ENCODE assay signal across 21 cellular contexts in genomic region chr3:127688022-127688415, GRCh38. TPM values are rescaled to one million over a fixed set of nuclear protein-coding genes. Genes with fewer than 3 reads are reported as not detected.
DNase-seq lines count a peak whose midpoint lies in the region; ATAC-seq and TF ChIP-seq lines count a peak whose summit lies in the region.
"Had no signal": no experiment of that assay in that cellular context is flagged by ENCODE, and none has a peak within 500 bp of the region (broad histone marks: within the 10 kb centered on the region; RNA-seq: fewer than 3 reads in every experiment).

No MANE protein-coding gene starts in this region.

- DNase-seq in activated naive CD4-positive, alpha-beta T cell treated with anti-CD3 and anti-CD28 coated beads, Interleukin-2, amount 50 U/mL, for 16 hours: peak; percentile 1
- no peak for DNase-seq in activated naive CD4-positive, alpha-beta T cell treated with anti-CD3 and anti-CD28 coated beads, Interleukin-2, amount 10 ng/mL, durations not matched to agents 7 days and 5 days
- DNase-seq in dorsolateral prefrontal cortex: no peak
- DNase-seq in nephron progenitor cell: peak; percentile 0
- DNase-seq in thoracic aorta (ENCODE audit: low spot score): no peak
- no peak for DNase-seq in iPS-NIHi11 (ENCODE audit: low spot score)
- DNase-seq in stimulated activated naive CD4-positive, alpha-beta T cell treated with Interleukin-2 at 50 U/mL for 16 hours (lab: John Stamatoyannopoulos, UW): no peak
- DNase-seq: activated CD4-positive, alpha-beta T cell treated with anti-CD3 and anti-CD28 coated beads, Interleukin-2, amount 50 U/mL, for 4 hours; activated CD8-positive, alpha-beta memory T cell treated with anti-CD3 and anti-CD28 coated beads, Interleukin-2, amount 50 U/mL, for 48 hours; effector memory CD8-positive, alpha-beta T cell; MV-4-11; NCI-H187; NCI-H2227 treated with DMSO at 0.1 percent for 48 hours; SHP77 treated with DMSO at 0.1 percent for 48 hours; stimulated activated CD4-positive, alpha-beta T cell treated with anti-CD3 and anti-CD28 coated beads, Interleukin-2, amount 100 ng/mL, for 24 hours; stimulated activated naive CD8-positive, alpha-beta T cell treated with anti-CD3 and anti-CD28 coated beads, Interleukin-15, Interleukin-2, amounts not matched to agents 100 U/mL and 50 U/mL, for 24 hours; T-helper 1 cell had no signal

- H3K36me3 ChIP-seq in thoracic aorta: no peaks in the 10 kb centered on the region
- H3K36me3 ChIP-seq: BLaER1 treated with 17β-estradiol and CSF1 and Interleukin-3, amounts not matched to agents 10 nM and 100 nM had no signal

- peaks cover 20 to 39% of the 10 kb centered on the region in 2 donors for H3K4me1 ChIP-seq in thoracic aorta (ENCODE audit: control insufficient read depth in 1 of 2, low read depth in 2 of 2)

- intact Hi-C loops in dorsolateral prefrontal cortex (cut with DNase I): no loop called here

- ATAC-seq in thoracic aorta (ENCODE audit: insufficient number of reproducible peaks, low FRiP score, low read depth) (no peak), HG03378 (IDR thresholded peaks at IDR 0.05; ENCODE audit: unreplicated experiment) (no peak)
- ATAC-seq: effector memory CD8-positive, alpha-beta T cell; stimulated activated naive CD8-positive, alpha-beta T cell treated with anti-CD3 and anti-CD28 coated beads, Interleukin-15, Interleukin-2, amounts not matched to agents 100 U/mL and 50 U/mL, for 24 hours; upper lobe of right lung had no signal

- no peaks in the 10 kb centered on the region for H3K36me3 Mint-ChIP-seq in activated naive CD4-positive, alpha-beta T cell treated with anti-CD3 and anti-CD28 coated beads, Interleukin-2, amount 10 ng/mL, durations not matched to agents 7 days and 5 days
- H3K36me3 Mint-ChIP-seq in nephron progenitor cell (ENCODE audit: low read depth): no peaks in the 10 kb centered on the region

- H3K4me3 Mint-ChIP-seq in activated naive CD4-positive, alpha-beta T cell treated with anti-CD3 and anti-CD28 coated beads, Interleukin-2, amount 10 ng/mL, durations not matched to agents 7 days and 5 days: no peak overlapping the region
- no peak overlapping the region for H3K4me3 Mint-ChIP-seq in nephron progenitor cell
- H3K4me3 Mint-ChIP-seq: effector memory CD8-positive, alpha-beta T cell had no signal

- H3K9me3 Mint-ChIP-seq in activated naive CD4-positive, alpha-beta T cell treated with anti-CD3 and anti-CD28 coated beads, Interleukin-2, amount 10 ng/mL, durations not matched to agents 7 days and 5 days: no peaks in the 10 kb centered on the region
- H3K9me3 Mint-ChIP-seq in nephron progenitor cell: no peaks in the 10 kb centered on the region
- H3K9me3 Mint-ChIP-seq: effector memory CD8-positive, alpha-beta T cell had no signal

- CTCF ChIA-PET in activated naive CD4-positive, alpha-beta T cell treated with anti-CD3 and anti-CD28 coated beads, Interleukin-2, amount 10 ng/mL, durations not matched to agents 7 days and 5 days (lab: Charles Lee): interaction anchor here (1.2 kb wide), 1 partner anchor 113 kb away, joined by 3 read pairs; no protein-coding TSS in a partner anchor

- H3K9me3 ChIP-seq in thoracic aorta: no peaks in the 10 kb centered on the region
- H3K9me3 ChIP-seq: upper lobe of right lung had no signal

- H3K4me1 Mint-ChIP-seq in activated naive CD4-positive, alpha-beta T cell treated with anti-CD3 and anti-CD28 coated beads, Interleukin-2, amount 10 ng/mL, durations not matched to agents 7 days and 5 days: peaks cover 4% of the 10 kb centered on the region
- H3K4me1 Mint-ChIP-seq in nephron progenitor cell: peaks cover 19% of the 10 kb centered on the region

- H3K27ac Mint-ChIP-seq in activated naive CD4-positive, alpha-beta T cell treated with anti-CD3 and anti-CD28 coated beads, Interleukin-2, amount 10 ng/mL, durations not matched to agents 7 days and 5 days: no peak overlapping the region
- no peak overlapping the region for H3K27ac Mint-ChIP-seq in nephron progenitor cell
- H3K27ac Mint-ChIP-seq: effector memory CD8-positive, alpha-beta T cell had no signal

- TF ChIP-seq CTCF in dorsolateral prefrontal cortex (IDR thresholded peaks at IDR 0.05 in 54 of 56, conservative IDR thresholded peaks at IDR 0.05 in 2 of 56; ENCODE audit: low read depth in 1 of 56, partially characterized antibody in 56 of 56): no peak
- no peak for TF ChIP-seq CTCF in nephron progenitor cell (IDR thresholded peaks at IDR 0.05)
- no peak for TF ChIP-seq CTCF in thoracic aorta (IDR thresholded peaks at IDR 0.05)

- H3K4me3 ChIP-seq in dorsolateral prefrontal cortex (no peak overlapping the region), thoracic aorta (no peak overlapping the region)
- H3K4me3 ChIP-seq: BLaER1 treated with 17β-estradiol and CSF1 and Interleukin-3, amounts not matched to agents 10 nM and 100 nM; upper lobe of right lung had no signal

- H3K27me3 ChIP-seq in dorsolateral prefrontal cortex (no peaks in the 10 kb centered on the region), thoracic aorta (replicated peaks; ENCODE audit: insufficient read depth) (no peaks in the 10 kb centered on the region)
- H3K27me3 ChIP-seq: BLaER1 treated with 17β-estradiol and CSF1 and Interleukin-3, amounts not matched to agents 10 nM and 100 nM; upper lobe of right lung had no signal

- peaks cover 5% of the 10 kb centered on the region for H3K27me3 Mint-ChIP-seq in activated naive CD4-positive, alpha-beta T cell treated with anti-CD3 and anti-CD28 coated beads, Interleukin-2, amount 10 ng/mL, durations not matched to agents 7 days and 5 days
- peaks cover 5% of the 10 kb centered on the region for H3K27me3 Mint-ChIP-seq in nephron progenitor cell (ENCODE audit: low read depth, poor library complexity)

- H3K27ac ChIP-seq in dorsolateral prefrontal cortex (peak overlapping the region in 38 of 59 donors; percentile 3 to 90 (median 70)), thoracic aorta (peak overlapping the region; percentile 84 to 86)
- H3K27ac ChIP-seq: BLaER1 treated with 17β-estradiol and CSF1 and Interleukin-3, amounts not matched to agents 10 nM and 100 nM; KMS-11; upper lobe of right lung had no signal

RNA-seq across cellular contexts. Expression of gene ABTB1, which starts 15.3 kb away (rescaled TPM):
- total RNA-seq in dorsolateral prefrontal cortex (100 to 1,000 TPM in 24 of 120 experiments, 10 to 100 TPM in 96; 63.6 to 129 (median 87.7) TPM), thoracic aorta (10 to 100 TPM; 71.7 to 78.7 TPM)

RNA-seq across cellular contexts. Expression of gene PODXL2, which starts 59.0 kb away (rescaled TPM):
- total RNA-seq in dorsolateral prefrontal cortex: 100 to 1,000 TPM in 15 of 120 experiments, 10 to 100 TPM in 105; 40.0 to 112 (median 81.7) TPM
- total RNA-seq in thoracic aorta: 1 to 10 TPM; 2.8 to 7.8 TPM

Comparison
In these comparisons a context has a peak if more than half of its experiments do, and no peak if none do; other contexts are left out.
1. DNase-seq: peak in activated naive CD4-positive, alpha-beta T cell treated with anti-CD3 and anti-CD28 coated beads, Interleukin-2, amount 50 U/mL, for 16 hours (single experiment) and nephron progenitor cell (single experiment); none in activated naive CD4-positive, alpha-beta T cell treated with anti-CD3 and anti-CD28 coated beads, Interleukin-2, amount 10 ng/mL, durations not matched to agents 7 days and 5 days (single experiment), dorsolateral prefrontal cortex (0 of 10), thoracic aorta (single experiment), iPS-NIHi11 (single experiment) and stimulated activated naive CD4-positive, alpha-beta T cell treated with Interleukin-2 at 50 U/mL for 16 hours (single experiment).
2. RNA of gene PODXL2, which starts 59.0 kb away (total RNA-seq): 40.0 to 112 TPM in dorsolateral prefrontal cortex; 2.8 to 7.8 TPM in thoracic aorta; every median in the first group is over 4 times any median in the second.